Comparison of ENCODE assay signal across 1 cellular context in genomic region chr10:30818854-30819253, GRCh38.
TF ChIP-seq lines count a peak whose summit lies in the region.

No MANE protein-coding gene starts in this region.

TF ChIP-seq in HepG2, 621 proteins besides CTCF, POLR2A, EP300 and RAD21 (continued from another document):
- no peak for TF ChIP-seq ZNF609 (CRISPR knock-in tag; IDR thresholded peaks at IDR 0.05; ENCODE audit: borderline replicate concordance)
- TF ChIP-seq NR3C1 (CRISPR knock-in tag; IDR thresholded peaks at IDR 0.05): no peak
- no peak for TF ChIP-seq ZNF407 (CRISPR knock-in tag; IDR thresholded peaks at IDR 0.05; ENCODE audit: not compliant biosample characterization)
- no peak for TF ChIP-seq ZNF607 (CRISPR knock-in tag; IDR thresholded peaks at IDR 0.05; ENCODE audit: borderline replicate concordance)
- TF ChIP-seq ZFX (CRISPR knock-in tag; IDR thresholded peaks at IDR 0.05; ENCODE audit: low read depth): no peak
- TF ChIP-seq CHD2 (IDR thresholded peaks at IDR 0.05; ENCODE audit: low read depth, low read length): no peak
- no peak for TF ChIP-seq ZC3H13 (CRISPR knock-in tag; IDR thresholded peaks at IDR 0.05)
- TF ChIP-seq ZNF263 (CRISPR knock-in tag; IDR thresholded peaks at IDR 0.05): no peak
- TF ChIP-seq PRDM15 (CRISPR knock-in tag; IDR thresholded peaks at IDR 0.05): no peak
- TF ChIP-seq ZBED4 (CRISPR knock-in tag; IDR thresholded peaks at IDR 0.05; ENCODE audit: borderline replicate concordance): no peak
